ENCODE assay signal across 7 cellular contexts in genomic region chr2:240513544-240514287, GRCh38. TPM values are rescaled to one million over a fixed set of nuclear protein-coding genes. Genes with fewer than 3 reads are reported as not detected.
DNase-seq lines count a peak whose midpoint lies in the region; ATAC-seq and TF ChIP-seq lines count a peak whose summit lies in the region.

No MANE protein-coding gene starts in this region.

- peak; percentile 85 for ATAC-seq in HG02571 (IDR thresholded peaks at IDR 0.05; ENCODE audit: unreplicated experiment)

- H3K4me3 ChIP-seq in coronary artery = no peak overlapping the region
- H3K4me3 ChIP-seq in lower leg skin (ENCODE audit: low read depth, poor library complexity, severe bottlenecking) = no peak overlapping the region

- intact Hi-C loops in activated CD4-positive, alpha-beta T cell treated with anti-CD3 and anti-CD28 coated beads, Interleukin-2, amount 10 ng/mL, durations not matched to agents 24 days and 14 days (cut with micrococcal nuclease) = loop anchor here (1.0 to 10.0 kb wide), 2 partner anchors 47 to 191 kb away; partner anchors contain the start of gene DUSP28
- intact Hi-C loops in lower leg skin (cut with DNase I; ENCODE audit: low total_unique reads) = loop anchor here (10.0 kb wide), 1 partner anchor 321 kb away; no protein-coding TSS in a partner anchor

- TF ChIP-seq POLR2A in lower leg skin (IDR thresholded peaks at IDR 0.05) = no peak

- H3K4me3 Mint-ChIP-seq in activated CD4-positive, alpha-beta T cell treated with anti-CD3 and anti-CD28 coated beads, Interleukin-2, amount 10 ng/mL, durations not matched to agents 24 days and 14 days = peak overlapping the region; percentile 31

- no peaks in the 10 kb centered on the region for H3K9me3 Mint-ChIP-seq in activated CD4-positive, alpha-beta T cell treated with anti-CD3 and anti-CD28 coated beads, Interleukin-2, amount 10 ng/mL, durations not matched to agents 24 days and 14 days

- peak overlapping the region; percentile 69 for H3K27ac Mint-ChIP-seq in activated CD4-positive, alpha-beta T cell treated with anti-CD3 and anti-CD28 coated beads, Interleukin-2, amount 10 ng/mL, durations not matched to agents 24 days and 14 days

- TF ChIP-seq CTCF in GM13976 (IDR thresholded peaks at IDR 0.05; ENCODE audit: borderline replicate concordance, control extremely low read depth, extremely low read depth, insufficient read depth, missing control alignments) = peak; percentile 93
- peak; percentile 60 for TF ChIP-seq CTCF in coronary artery (IDR thresholded peaks at IDR 0.05)
- peak in 1 of 3 donors; percentile 67 for TF ChIP-seq CTCF in lower leg skin (IDR thresholded peaks at IDR 0.05)

- no peak overlapping the region for H3K27ac ChIP-seq in coronary artery

- H3K36me3 Mint-ChIP-seq in activated CD4-positive, alpha-beta T cell treated with anti-CD3 and anti-CD28 coated beads, Interleukin-2, amount 10 ng/mL, durations not matched to agents 24 days and 14 days (ENCODE audit: low read depth) = peaks cover 6% of the 10 kb centered on the region

- in situ Hi-C loops in GM13976 (cut with MboI; ENCODE audit: low sequenced_read_pairs, unreplicated experiment) = loop anchor here (25.0 kb wide), 1 partner anchor 199 kb away; no protein-coding TSS in a partner anchor

- no peaks in the 10 kb centered on the region for H3K27me3 Mint-ChIP-seq in activated CD4-positive, alpha-beta T cell treated with anti-CD3 and anti-CD28 coated beads, Interleukin-2, amount 10 ng/mL, durations not matched to agents 24 days and 14 days

- 45 to 48% methylated on average over 11 to 13 of the region's 13 CpGs for WGBS in lower leg skin, 2 donors

- DNase-seq in GM13976 (ENCODE audit: low spot score) = peak; percentile 96
- peak; percentile 82 for DNase-seq in NAMALWA (ENCODE audit: low spot score)
- peak; percentile 94 for DNase-seq in activated CD4-positive, alpha-beta T cell treated with anti-CD3 and anti-CD28 coated beads, Interleukin-2, amount 10 ng/mL, durations not matched to agents 24 days and 14 days
- peak; percentile 74 for DNase-seq in coronary artery (ENCODE audit: low spot score)
- peak; percentile 68 to 93 for DNase-seq in lower leg skin (ENCODE audit: low spot score in 2 of 2)
- DNase-seq in stimulated activated CD4-positive, alpha-beta T cell treated with anti-CD3 and anti-CD28 coated beads, TNF-alpha, amount 100 ng/mL, for 48 hours (ENCODE audit: low read depth in 3 of 3) = peak; percentile 68 to 77 (median 75)

- H3K4me1 Mint-ChIP-seq in activated CD4-positive, alpha-beta T cell treated with anti-CD3 and anti-CD28 coated beads, Interleukin-2, amount 10 ng/mL, durations not matched to agents 24 days and 14 days = peaks cover 7% of the 10 kb centered on the region

RNA-seq across cellular contexts. Expression of gene ANKMY1, which starts 44.1 kb away (rescaled TPM):
- total RNA-seq in activated CD4-positive, alpha-beta T cell treated with anti-CD3 and anti-CD28 coated beads, Interleukin-2, amount 10 ng/mL, durations not matched to agents 24 days and 14 days = 24.8 and 26.7 TPM in 2 replicates
- total RNA-seq in lower leg skin = 10 to 100 TPM; 18.0 to 22.7 (median 21.1) TPM

RNA-seq across cellular contexts. Expression of gene DUSP28, which starts 46.4 kb away (rescaled TPM):
- total RNA-seq in activated CD4-positive, alpha-beta T cell treated with anti-CD3 and anti-CD28 coated beads, Interleukin-2, amount 10 ng/mL, durations not matched to agents 24 days and 14 days = 6.3 and 7.9 TPM in 2 replicates
- 1 to 10 TPM; 5.5 to 8.1 (median 7.4) TPM for total RNA-seq in lower leg skin

RNA-seq across cellular contexts. Expression of gene RNPEPL1, which starts 54.6 kb away (rescaled TPM):
- 59.1 and 60.7 TPM in 2 replicates for total RNA-seq in activated CD4-positive, alpha-beta T cell treated with anti-CD3 and anti-CD28 coated beads, Interleukin-2, amount 10 ng/mL, durations not matched to agents 24 days and 14 days
- 10 to 100 TPM; 76.1 to 99.9 (median 78.6) TPM for total RNA-seq in lower leg skin
